Comparison of ENCODE assay signal across 24 cellular contexts in genomic region chr12:66446276-66446675, GRCh38.
"Had no signal": no experiment of that assay in that cellular context is flagged by ENCODE, and none has a peak within 500 bp of the region (broad histone marks: within the 10 kb centered on the region; RNA-seq: fewer than 3 reads in every experiment).

No MANE protein-coding gene starts in this region.

- H3K4me3 ChIP-seq: cardiac muscle cell, K562, PC-9 had no signal

- H3K4me2 ChIP-seq: PC-9 had no signal

- H3K27me3 ChIP-seq: brain microvascular endothelial cell, cardiac muscle cell had no signal

- H3K27ac ChIP-seq: brain microvascular endothelial cell, cardiac muscle cell, PC-9 had no signal

- H2AFZ ChIP-seq: PC-9 had no signal

- ATAC-seq: activated CD4-positive, alpha-beta T cell treated with anti-CD3 and anti-CD28 coated beads for 36 hours; activated CD8-positive, alpha-beta T cell treated with anti-CD3 and anti-CD28 coated beads for 36 hours; K562; T-helper 17 cell had no signal

- H3K4me1 Mint-ChIP-seq: activated CD4-positive, alpha-beta T cell treated with anti-CD3 and anti-CD28 coated beads for 36 hours; T-helper 17 cell had no signal

- H3K4me3 Mint-ChIP-seq: activated CD4-positive, alpha-beta T cell treated with anti-CD3 and anti-CD28 coated beads for 36 hours; activated CD8-positive, alpha-beta T cell treated with anti-CD3 and anti-CD28 coated beads for 36 hours; activated naive CD4-positive, alpha-beta T cell treated with anti-CD3 and anti-CD28 coated beads for 36 hours; activated naive CD8-positive, alpha-beta T cell; activated T-cell treated with anti-CD3 and anti-CD28 coated beads, Interleukin-2, amount 50 U/mL, for 24 hours; activated T-helper 1 cell treated with anti-CD3 and anti-CD28 coated beads, Interleukin-12 subunit alpha, Interleukin-12 subunit beta, Interleukin-2, Interleukin-4 antibody, amounts not matched to agents 30 ng/mL and 10 ng/mL and 1 ng/mL, durations not matched to agents 14 hours and 24 hours and 36 hours; T-helper 17 cell had no signal

- H3K27me3 Mint-ChIP-seq: activated CD4-positive, alpha-beta T cell treated with anti-CD3 and anti-CD28 coated beads for 36 hours; activated CD8-positive, alpha-beta T cell treated with anti-CD3 and anti-CD28 coated beads for 36 hours; activated naive CD8-positive, alpha-beta T cell; T-helper 17 cell had no signal

- H3K9me3 Mint-ChIP-seq: activated CD8-positive, alpha-beta T cell treated with anti-CD3 and anti-CD28 coated beads for 36 hours; activated naive CD4-positive, alpha-beta T cell treated with anti-CD3 and anti-CD28 coated beads for 36 hours; activated T-cell treated with anti-CD3 and anti-CD28 coated beads, Interleukin-2, amount 50 U/mL, for 24 hours; activated T-helper 1 cell treated with anti-CD3 and anti-CD28 coated beads, Interleukin-12 subunit alpha, Interleukin-12 subunit beta, Interleukin-2, Interleukin-4 antibody, amounts not matched to agents 30 ng/mL and 10 ng/mL and 1 ng/mL, durations not matched to agents 14 hours and 24 hours and 36 hours had no signal

- H3K36me3 ChIP-seq: brain microvascular endothelial cell, cardiac muscle cell had no signal

- DNase-seq: activated CD4-positive, alpha-beta T cell treated with anti-CD3 and anti-CD28 coated beads for 36 hours; activated CD4-positive, alpha-beta T cell treated with anti-CD3 and anti-CD28 coated beads, Interleukin-2, amount 50 U/mL, for 1 hour; activated CD8-positive, alpha-beta T cell treated with anti-CD3 and anti-CD28 coated beads for 36 hours; activated effector memory CD4-positive, alpha-beta T cell treated with anti-CD3 and anti-CD28 coated beads, Interleukin-2, amount 50 U/mL, for 16 hours; activated naive CD4-positive, alpha-beta T cell treated with anti-CD3 and anti-CD28 coated beads for 36 hours; activated T-cell treated with anti-CD3 and anti-CD28 coated beads, Interleukin-2, amount 50 U/mL, for 24 hours; brain microvascular endothelial cell; Kasumi-1; NCI-H1092; NCI-H1417; NCI-H1930; NCI-H2107; NCI-H2171 treated with DMSO at 0.1 percent for 48 hours; NCI-H345; NCI-H510A; NCI-H69; PC-9; SHP77 treated with DMSO at 0.1 percent for 48 hours; T-helper 17 cell; T1000 had no signal

- H3K27ac Mint-ChIP-seq: activated CD4-positive, alpha-beta T cell treated with anti-CD3 and anti-CD28 coated beads for 36 hours; activated CD8-positive, alpha-beta T cell treated with anti-CD3 and anti-CD28 coated beads for 36 hours; activated naive CD4-positive, alpha-beta T cell treated with anti-CD3 and anti-CD28 coated beads for 36 hours; activated naive CD8-positive, alpha-beta T cell; activated T-cell treated with anti-CD3 and anti-CD28 coated beads, Interleukin-2, amount 50 U/mL, for 24 hours; activated T-helper 1 cell treated with anti-CD3 and anti-CD28 coated beads, Interleukin-12 subunit alpha, Interleukin-12 subunit beta, Interleukin-2, Interleukin-4 antibody, amounts not matched to agents 30 ng/mL and 10 ng/mL and 1 ng/mL, durations not matched to agents 14 hours and 24 hours and 36 hours; T-helper 17 cell had no signal
